Comparison of ENCODE assay signal across 9 cellular contexts in the genomic region with DNA sequence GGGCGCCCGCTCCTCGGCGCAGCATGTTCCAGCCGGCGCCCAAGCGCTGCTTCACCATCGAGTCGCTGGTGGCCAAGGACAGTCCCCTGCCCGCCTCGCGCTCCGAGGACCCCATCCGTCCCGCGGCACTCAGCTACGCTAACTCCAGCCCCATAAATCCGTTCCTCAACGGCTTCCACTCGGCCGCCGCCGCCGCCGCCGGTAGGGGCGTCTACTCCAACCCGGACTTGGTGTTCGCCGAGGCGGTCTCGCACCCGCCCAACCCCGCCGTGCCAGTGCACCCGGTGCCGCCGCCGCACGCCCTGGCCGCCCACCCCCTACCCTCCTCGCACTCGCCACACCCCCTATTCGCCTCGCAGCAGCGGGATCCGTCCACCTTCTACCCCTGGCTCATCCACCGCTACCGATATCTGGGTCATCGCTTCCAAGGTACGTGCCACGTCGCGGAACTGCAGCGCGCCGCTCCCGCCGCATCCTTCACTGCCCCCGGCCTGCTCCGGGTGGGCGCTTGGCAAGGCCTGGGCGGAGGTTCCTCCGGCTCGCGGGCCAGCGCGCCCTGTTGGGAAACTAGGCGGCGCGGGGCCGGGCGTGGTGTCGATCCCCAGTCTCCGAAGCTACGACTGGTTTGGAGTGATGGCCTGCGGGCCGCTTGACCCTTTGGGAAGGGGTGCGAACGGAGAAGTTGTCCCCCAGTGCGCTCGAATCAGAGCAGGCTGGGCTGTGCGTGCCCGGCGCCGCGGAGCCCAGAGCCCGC. TPM values are rescaled to one million over a fixed set of nuclear protein-coding genes. Genes with fewer than 3 reads are reported as not detected.
A peak's percentile ranks its signal among the peaks of the same experiment; 100 is the strongest.
DNase-seq lines count a peak whose midpoint lies in the region; ATAC-seq and TF ChIP-seq lines count a peak whose summit lies in the region.
"Had no signal": no experiment of that assay in that cellular context is flagged by ENCODE, and none has a peak within 500 bp of the region (broad histone marks: within the 10 kb centered on the region; RNA-seq: fewer than 3 reads in every experiment).

No MANE protein-coding gene starts in this region.

- no peaks in the 10 kb centered on the region for H3F3A ChIP-seq in PC-3 (ENCODE audit: low read length, unreplicated experiment)

- peak overlapping the region; percentile 73 for H3K4me3 Mint-ChIP-seq in progenitor cell of endocrine pancreas (ENCODE audit: low read depth)

- no peak overlapping the region for H3K4me3 ChIP-seq in PC-3 (ENCODE audit: low read length)
- H3K4me3 ChIP-seq in esophagus muscularis mucosa, result peak overlapping the region; percentile 46 to 54 (median 46)

- peaks cover 91% of the 10 kb centered on the region for H3K27me3 Mint-ChIP-seq in progenitor cell of endocrine pancreas

- peak overlapping the region; percentile 63; the same call in 1 of the 2 replicates for H3K4me2 ChIP-seq in PC-3 (ENCODE audit: low read length)

- H2AFZ ChIP-seq in PC-3 (ENCODE audit: low read length), result no peak overlapping the region

- no peaks in the 10 kb centered on the region for H3K79me2 ChIP-seq in PC-3 (ENCODE audit: low read length)

- H3K27ac ChIP-seq in PC-3 (ENCODE audit: low read length) (no peak overlapping the region), esophagus muscularis mucosa (replicated peaks in 1 of 4) (peak overlapping the region in 2 of 4 donors; percentile 24 to 29)
- H3K27ac ChIP-seq: epithelial cell of prostate had no signal

- TF ChIP-seq EP300 in esophagus muscularis mucosa (IDR thresholded peaks at IDR 0.05), result no peak

- H3K9me2 ChIP-seq in PC-3 (replicated peaks; ENCODE audit: low read length), result no peaks in the 10 kb centered on the region

- H3K27ac Mint-ChIP-seq in progenitor cell of endocrine pancreas, result no peak overlapping the region

- H3K27me3 ChIP-seq in PC-3 (ENCODE audit: low read length) (peaks cover 36% of the 10 kb centered on the region), esophagus muscularis mucosa (peaks cover 0 to 100% (median 83%) of the 10 kb centered on the region in 4 donors)

- POLR2A ChIA-PET in PC-3 (lab: Charles Lee; ENCODE audit: unreplicated experiment), result no interaction called here

- no peak for TF ChIP-seq POLR2A in esophagus muscularis mucosa (IDR thresholded peaks at IDR 0.05; ENCODE audit: low read depth)

- H3K36me3 ChIP-seq in PC-3 (ENCODE audit: low read depth, low read length) (no peaks in the 10 kb centered on the region), esophagus muscularis mucosa (no peaks in the 10 kb centered on the region)

- H3K4me1 ChIP-seq in PC-3 (ENCODE audit: insufficient read depth, low read length) (no peaks in the 10 kb centered on the region), esophagus muscularis mucosa (peaks cover 40 to 66% (median 58%) of the 10 kb centered on the region in 4 donors)

- no peaks in the 10 kb centered on the region for H4K20me1 ChIP-seq in PC-3 (ENCODE audit: low read length)

- H3K9me3 Mint-ChIP-seq in progenitor cell of endocrine pancreas (ENCODE audit: low read depth), result no peaks in the 10 kb centered on the region

- no TSS peak for BruUV-seq in PC-3 (replicated peaks; lab: Mats Ljungman, UMichigan)

- ATAC-seq in PC-3 (no peak), GM21447 (IDR thresholded peaks at IDR 0.05; ENCODE audit: unreplicated experiment) (no peak), HG03139 (IDR thresholded peaks at IDR 0.05; ENCODE audit: unreplicated experiment) (no peak), GM19324 (IDR thresholded peaks at IDR 0.05; ENCODE audit: low FRiP score, unreplicated experiment) (no peak)

- WGBS in esophagus muscularis mucosa, result 6% methylated on average over 44 of the region's 88 CpGs

- no peak for TF ChIP-seq CTCF in PC-3 (conservative IDR thresholded peaks at IDR 0.05; ENCODE audit: low read depth, low read length)
- peak in 1 of 3 experiments; percentile 9 for TF ChIP-seq CTCF in esophagus muscularis mucosa (IDR thresholded peaks at IDR 0.05)
- TF ChIP-seq CTCF in progenitor cell of endocrine pancreas (IDR thresholded peaks at IDR 0.05; ENCODE audit: unreplicated experiment), result peak; percentile 49

- H3K4me1 Mint-ChIP-seq in progenitor cell of endocrine pancreas (ENCODE audit: low read depth), result peaks cover 16% of the 10 kb centered on the region

- no peaks in the 10 kb centered on the region for H3K36me3 Mint-ChIP-seq in progenitor cell of endocrine pancreas (ENCODE audit: insufficient read depth)

- DNase-seq in D341Med (ENCODE audit: low spot score) (peak; percentile 54), PC-3 (no peak), esophagus muscularis mucosa (ENCODE audit: extremely low spot score) (no peak), progenitor cell of endocrine pancreas (ENCODE audit: low spot score, unreplicated experiment) (no peak), NCI-H510A treated with DMSO at 0.1 percent for 48 hours (lab: John Stamatoyannopoulos, UW) (no peak)

- no peaks in the 10 kb centered on the region for H3K9me3 ChIP-seq in PC-3 (ENCODE audit: low read length)
- H3K9me3 ChIP-seq in esophagus muscularis mucosa, result no peaks in the 10 kb centered on the region

- CTCF ChIA-PET in PC-3 (lab: Charles Lee), result no interaction called here

- no peak overlapping the region for H3K9ac ChIP-seq in PC-3 (ENCODE audit: low read length)

- intact Hi-C loops in PC-3 (cut with micrococcal nuclease), result no loop called here
- intact Hi-C loops in esophagus muscularis mucosa (cut with DNase I), result no loop called here

RNA-seq across cellular contexts. Expression of a gene that starts 0.9 kb away (rescaled TPM):
- total RNA-seq in PC-3 (2014; rRNA removed), result not detected in 2 replicates
- under 1 TPM in 2 of 4 donors, not detected in 2; 0.52 to 0.71 TPM for total RNA-seq in esophagus muscularis mucosa
- 0.89 TPM in 1 of 2 replicates, not detected in the other for total RNA-seq in progenitor cell of endocrine pancreas
